Comparison of ENCODE assay signal across 8 cellular contexts in the genomic region with DNA sequence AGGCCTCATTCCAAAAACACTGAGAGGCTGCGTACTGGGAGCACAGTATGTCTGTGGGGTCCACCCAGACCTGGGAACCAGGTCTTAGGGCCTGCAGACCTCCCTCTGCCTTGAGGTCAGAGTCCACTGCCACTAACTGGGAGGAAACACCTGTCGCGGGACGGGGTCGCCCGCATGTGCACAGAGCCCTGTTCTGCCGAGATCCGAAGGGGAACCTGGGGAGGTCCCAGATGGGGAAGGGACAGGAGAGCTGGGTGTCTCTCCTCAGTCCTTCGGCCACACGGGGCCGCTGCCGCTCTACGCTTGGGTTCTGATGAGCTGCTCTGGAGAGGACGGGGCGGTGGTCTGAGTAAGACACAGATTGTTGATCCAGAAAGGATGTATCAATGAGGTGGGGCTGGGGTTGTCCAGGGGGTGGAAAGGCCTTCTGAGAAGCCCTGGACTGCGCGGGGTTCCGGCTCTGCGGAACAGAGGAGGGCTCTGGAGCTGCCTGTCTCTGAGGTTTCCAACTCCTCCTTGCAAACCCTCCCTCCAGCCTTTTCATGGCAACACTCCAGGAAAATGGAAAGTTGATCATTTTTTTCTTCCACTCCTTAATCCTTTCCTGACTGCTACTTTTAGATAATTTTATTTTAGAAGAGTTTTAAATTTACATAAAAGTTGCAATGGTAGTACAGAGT. TPM values are rescaled to one million over a fixed set of nuclear protein-coding genes. Genes with fewer than 3 reads are reported as not detected.
DNase-seq lines count a peak whose midpoint lies in the region; ATAC-seq and TF ChIP-seq lines count a peak whose summit lies in the region.
"Not testable (repeated sequence)": the region's sequence is repeated elsewhere in the genome, so short reads cannot be mapped to it uniquely, and the experiment has no call there.

No MANE protein-coding gene starts in this region.

- POLR2A ChIA-PET in naive thymus-derived CD8-positive, alpha-beta T cell (lab: Charles Lee) = interaction anchor here (0.8 to 6.8 kb wide), 11 partner anchors 10 to 240 kb away, joined by 3 to 45 read pairs (median 5); a partner anchor contains a TSS

- H3K4me3 ChIP-seq in fibroblast of villous mesenchyme (ENCODE audit: low read depth, low read length) = peak overlapping the region; percentile 17

- not testable (repeated sequence) for H3K36me3 Mint-ChIP-seq in naive thymus-derived CD8-positive, alpha-beta T cell

- peak; percentile 80 for TF ChIP-seq CTCF in fibroblast of villous mesenchyme (IDR thresholded peaks at IDR 0.05; ENCODE audit: insufficient read depth, low read depth, low read length)

- H3K9me3 Mint-ChIP-seq in naive thymus-derived CD8-positive, alpha-beta T cell = not testable (repeated sequence)

- H3K27me3 Mint-ChIP-seq in naive thymus-derived CD8-positive, alpha-beta T cell = peaks cover 32 to 51% (median 43%) of the 10 kb centered on the region in 5 donors

- H3K4me1 Mint-ChIP-seq in naive thymus-derived CD8-positive, alpha-beta T cell = peaks cover 15 to 29% (median 27%) of the 10 kb centered on the region in 4 donors

- peak overlapping the region in 6 of 10 donors; percentile 15 to 53 (median 39) for H3K4me3 Mint-ChIP-seq in naive thymus-derived CD8-positive, alpha-beta T cell

- ATAC-seq in HG02642 (IDR thresholded peaks at IDR 0.05; ENCODE audit: poor library complexity, unreplicated experiment) = peak; percentile 64
- ATAC-seq in naive thymus-derived CD8-positive, alpha-beta T cell = peak; percentile 83 to 87

- DNase-seq in DMS 273 treated with DMSO at 0.1 percent for 48 hours (lab: John Stamatoyannopoulos, UW) (peak; percentile 29), NCI-H2029 (lab: John Stamatoyannopoulos, UW) (peak; percentile 15), T-helper 1 cell (peak; percentile 54 to 81 (median 73)), fibroblast of villous mesenchyme (ENCODE audit: low read depth) (peak; percentile 70)
- DNase-seq in activated naive CD4-positive, alpha-beta T cell treated with Interleukin-2 at 50 U/mL for 16 hours = peak; percentile 86
- peak; percentile 71 to 92 (median 80) for DNase-seq in naive thymus-derived CD8-positive, alpha-beta T cell
- DNase-seq in stimulated activated CD8-positive, alpha-beta memory T cell treated with anti-CD3 and anti-CD28 coated beads, Interleukin-4, amount 100 ng/mL, for 48 hours = peak; percentile 87

- peak overlapping the region in 2 of 10 donors; percentile 67 to 69 for H3K27ac Mint-ChIP-seq in naive thymus-derived CD8-positive, alpha-beta T cell

RNA-seq across cellular contexts. Expression of a gene that starts 7.2 kb away (rescaled TPM):
- total RNA-seq in fibroblast of villous mesenchyme = 165 and 183 TPM in 2 replicates
- 1,000 to 10,000 TPM; 1,291 to 1,305 TPM for total RNA-seq in naive thymus-derived CD8-positive, alpha-beta T cell
- 1,000 to 10,000 TPM; 2,699 to 2,977 (median 2,826) TPM for polyA plus RNA-seq in naive thymus-derived CD8-positive, alpha-beta T cell

Comparison
In these comparisons a context has a peak if more than half of its experiments do, and no peak if none do; other contexts are left out.
1. Peak in every context shown above with its lines: DNase-seq, ATAC-seq and H3K4me3 ChIP-seq.
2. DNase-seq: peak in every context shown above with its lines; median percentile 87 in stimulated activated CD8-positive, alpha-beta memory T cell treated with anti-CD3 and anti-CD28 coated beads, Interleukin-4, amount 100 ng/mL, for 48 hours; 86 in activated naive CD4-positive, alpha-beta T cell treated with Interleukin-2 at 50 U/mL for 16 hours; 80 in naive thymus-derived CD8-positive, alpha-beta T cell; 73 in T-helper 1 cell; 70 in fibroblast of villous mesenchyme; 29 in DMS 273 treated with DMSO at 0.1 percent for 48 hours; 15 in NCI-H2029.